Comparison of ENCODE assay signal across 1 cellular context in genomic region chr17:64694207-64694606, GRCh38.
A peak's percentile ranks its signal among the peaks of the same experiment; 100 is the strongest.
TF ChIP-seq lines count a peak whose summit lies in the region.

No MANE protein-coding gene starts in this region.

TF ChIP-seq in HepG2, 621 proteins besides CTCF, POLR2A, EP300 and RAD21 (continued from another document):
- TF ChIP-seq ZUFSP (CRISPR knock-in tag; IDR thresholded peaks at IDR 0.05; ENCODE audit: borderline replicate concordance): no peak
- 0 out of 2 replicates have a peak, but pooled peaks have one; percentile 59 for TF ChIP-seq ZHX1 (CRISPR knock-in tag; IDR thresholded peaks at IDR 0.05; ENCODE audit: low read depth)
- TF ChIP-seq TAF15 (IDR thresholded peaks at IDR 0.05; ENCODE audit: low read depth, low read length, poor library complexity, severe bottlenecking): no peak
